Comparison of ENCODE assay signal across 14 cellular contexts in the genomic region with DNA sequence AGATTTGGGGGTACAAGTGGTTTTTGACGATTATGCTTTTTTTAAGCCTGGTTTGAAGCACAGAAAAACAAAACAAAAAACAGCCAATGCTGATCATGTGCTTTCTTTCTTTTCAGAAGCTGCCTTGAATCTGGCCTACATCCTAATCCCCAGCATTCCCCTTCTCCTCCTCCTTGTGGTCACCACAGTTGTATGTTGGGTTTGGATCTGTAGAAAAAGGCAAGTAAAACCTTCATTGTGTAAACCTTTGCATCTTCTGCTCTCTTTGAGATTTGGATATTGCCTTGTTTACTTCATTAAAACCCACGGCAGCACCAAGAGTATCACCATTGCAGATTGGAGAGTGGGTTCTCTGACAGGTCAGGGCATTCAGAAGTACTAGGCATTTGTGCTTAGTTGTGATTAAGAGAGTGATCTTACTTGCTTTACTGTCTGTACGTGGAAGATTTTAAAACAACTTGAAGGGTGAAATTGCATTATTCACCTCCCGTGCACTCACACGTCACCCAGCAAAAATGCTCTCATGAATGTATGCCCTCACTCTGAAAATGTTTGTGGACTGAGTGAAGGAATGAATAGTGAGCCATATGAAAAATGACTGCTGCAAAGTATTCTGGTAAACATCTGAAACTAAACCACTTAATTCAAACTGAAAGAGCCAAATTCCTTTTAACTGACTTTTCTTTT. TPM values are rescaled to one million over a fixed set of nuclear protein-coding genes. Genes with fewer than 3 reads are reported as not detected.
DNase-seq lines count a peak whose midpoint lies in the region; ATAC-seq and TF ChIP-seq lines count a peak whose summit lies in the region.
"Had no signal": no experiment of that assay in that cellular context is flagged by ENCODE, and none has a peak within 500 bp of the region (broad histone marks: within the 10 kb centered on the region; RNA-seq: fewer than 3 reads in every experiment).

No MANE protein-coding gene starts in this region.

- H3K79me2 ChIP-seq in GM23248 (ENCODE audit: insufficient read depth) = no peaks in the 10 kb centered on the region; the same call in 1 of the 2 replicates

- peaks cover 83% of the 10 kb centered on the region for H3K4me1 ChIP-seq in GM23248 (ENCODE audit: insufficient read depth)
- H3K4me1 ChIP-seq in adipocyte (ENCODE audit: control insufficient read depth, insufficient read depth, low read length) = peaks cover 68% of the 10 kb centered on the region
- peaks cover 8% of the 10 kb centered on the region for H3K4me1 ChIP-seq in stomach smooth muscle (ENCODE audit: control insufficient read depth, insufficient read depth, low read length)

- H3F3A ChIP-seq in GM23248 (ENCODE audit: insufficient read depth) = peaks cover 76% of the 10 kb centered on the region

- ATAC-seq in GM19023 (IDR thresholded peaks at IDR 0.05; ENCODE audit: unreplicated experiment) (no peak), GM21825 (IDR thresholded peaks at IDR 0.05; ENCODE audit: unreplicated experiment) (no peak)
- ATAC-seq: gastrocnemius medialis; naive thymus-derived CD4-positive, alpha-beta T cell had no signal

- 0 out of 2 replicates have a peak overlapping the region, but pooled peaks have one; percentile 25 for H2AFZ ChIP-seq in GM23248

- no peaks in the 10 kb centered on the region for H4K20me1 ChIP-seq in GM23248 (ENCODE audit: insufficient read depth)

- 7 to 12% methylated on average over 5 of the region's 5 CpGs for WGBS in GM23248 (ENCODE audit: low coverage in 1 of 2, low lambda C conversion rate in 2 of 2, missing lambda C conversion rate in 2 of 2), 2 experiments

- H3K4me3 ChIP-seq in GM23248 (peak overlapping the region; percentile 25), adipocyte (ENCODE audit: low read length) (peak overlapping the region; percentile 2), stomach smooth muscle (ENCODE audit: low read length in 2 of 2) (peak overlapping the region in 1 of 2 donors; percentile 10)
- H3K4me3 ChIP-seq: gastrocnemius medialis had no signal

- peaks cover 36% of the 10 kb centered on the region for H3K36me3 ChIP-seq in GM23248 (ENCODE audit: low read depth)
- peaks cover 4% of the 10 kb centered on the region for H3K36me3 ChIP-seq in adipocyte (ENCODE audit: control insufficient read depth, insufficient read depth, low read length, severe bottlenecking)
- H3K36me3 ChIP-seq in stomach smooth muscle (ENCODE audit: control insufficient read depth in 2 of 2, insufficient read depth in 2 of 2, low read length in 2 of 2) = peaks cover 7 to 20% of the 10 kb centered on the region in 2 donors
- H3K36me3 ChIP-seq: gastrocnemius medialis had no signal

- H3K9ac ChIP-seq in GM23248 (peak overlapping the region; percentile 77), adipocyte (ENCODE audit: low read length) (peak overlapping the region; percentile 57), stomach smooth muscle (ENCODE audit: low read length in 2 of 2) (peak overlapping the region in 1 of 2 donors; percentile 46)

- in situ Hi-C loops in GM23248 (cut with MboI) (no loop called here), GM13977 (cut with MboI; ENCODE audit: low pct_unique_long_range_greater_than_20kb, low sequenced_read_pairs, unreplicated experiment) (no loop called here)

- DNase-seq in GM23248 (peak; percentile 98), adipocyte (ENCODE audit: low read depth) (peak; percentile 98), foreskin melanocyte (peak; percentile 14), GM13977 (ENCODE audit: low spot score) (no peak), mucosa of gallbladder (ENCODE audit: low spot score) (no peak)
- DNase-seq: activated CD4-positive, alpha-beta memory T cell treated with anti-CD3 and anti-CD28 coated beads for 36 hours; DMS 273 treated with DMSO at 0.1 percent for 48 hours; gastrocnemius medialis; naive thymus-derived CD4-positive, alpha-beta T cell; NCI-H2081 treated with DMSO at 0.1 percent for 48 hours; stimulated activated CD4-positive, alpha-beta T cell treated with anti-CD3 and anti-CD28 coated beads, Interleukin-4, amount 100 ng/mL, for 1 hour had no signal

- H3K4me2 ChIP-seq in GM23248 (ENCODE audit: unreplicated experiment) = peak overlapping the region; percentile 85

- no peak for TF ChIP-seq CTCF in GM13977 (IDR thresholded peaks at IDR 0.05; ENCODE audit: extremely low read depth, insufficient read depth, missing control alignments)

- H3K27ac ChIP-seq in GM23248 (peak overlapping the region; percentile 97), stomach smooth muscle (ENCODE audit: low read length) (peak overlapping the region; percentile 41)
- H3K27ac ChIP-seq: gastrocnemius medialis had no signal

- H3K9me3 ChIP-seq in GM23248 (ENCODE audit: low read depth) = no peaks in the 10 kb centered on the region
- no peaks in the 10 kb centered on the region for H3K9me3 ChIP-seq in adipocyte (ENCODE audit: control insufficient read depth, low read length)
- no peaks in the 10 kb centered on the region for H3K9me3 ChIP-seq in stomach smooth muscle (ENCODE audit: control insufficient read depth in 2 of 2, low read length in 2 of 2)
- H3K9me3 ChIP-seq: gastrocnemius medialis had no signal

- H3K27me3 ChIP-seq in GM23248 (replicated peaks; ENCODE audit: insufficient read depth) (no peaks in the 10 kb centered on the region), adipocyte (replicated peaks; ENCODE audit: control insufficient read depth, insufficient read depth, low read length) (no peaks in the 10 kb centered on the region), stomach smooth muscle (ENCODE audit: control insufficient read depth in 1 of 2, insufficient read depth in 2 of 2, low read length in 2 of 2) (no peaks in the 10 kb centered on the region)
- H3K27me3 ChIP-seq: gastrocnemius medialis had no signal

- H3K9me2 ChIP-seq in GM23248 (ENCODE audit: insufficient read depth) = no peaks in the 10 kb centered on the region

RNA-seq across cellular contexts. Expression of a gene that starts 17.0 kb away (rescaled TPM):
- total RNA-seq in GM23248 (2014; rRNA removed; shearing (Covaris generic)) = 117 and 118 TPM in 2 replicates
- 121 and 127 TPM in 2 replicates for polyA plus RNA-seq in GM23248 (2016; fragmentation: Nextera tagmentation; extraction: Ambion mirVana)
- 20.5 TPM for total RNA-seq in mucosa of gallbladder

RNA-seq across cellular contexts. Expression of a gene that starts 43.0 kb away (rescaled TPM):
- not detected in 2 replicates for total RNA-seq in GM23248 (2014; rRNA removed; shearing (Covaris generic))
- not detected in 2 replicates for polyA plus RNA-seq in GM23248 (2016; fragmentation: Nextera tagmentation; extraction: Ambion mirVana)
- not detected for total RNA-seq in mucosa of gallbladder
- total RNA-seq: activated CD4-positive, alpha-beta memory T cell treated with anti-CD3 and anti-CD28 coated beads for 36 hours; gastrocnemius medialis; naive thymus-derived CD4-positive, alpha-beta T cell had no signal
- polyA plus RNA-seq: naive thymus-derived CD4-positive, alpha-beta T cell had no signal

RNA-seq across cellular contexts. Expression of a gene that starts 44.7 kb away (rescaled TPM):
- 14.7 and 14.8 TPM in 2 replicates for total RNA-seq in GM23248 (2014; rRNA removed; shearing (Covaris generic))
- 5.9 and 6.2 TPM in 2 replicates for polyA plus RNA-seq in GM23248 (2016; fragmentation: Nextera tagmentation; extraction: Ambion mirVana)
- total RNA-seq in mucosa of gallbladder = 27.6 TPM

RNA-seq across cellular contexts. Expression of a gene that starts 45.4 kb away (rescaled TPM):
- not detected in 2 replicates for total RNA-seq in GM23248 (2014; rRNA removed; shearing (Covaris generic))
- polyA plus RNA-seq in GM23248 (2016; fragmentation: Nextera tagmentation; extraction: Ambion mirVana) = 0.33 TPM in 1 of 2 replicates, not detected in the other
- not detected for total RNA-seq in mucosa of gallbladder
- total RNA-seq: activated CD4-positive, alpha-beta memory T cell treated with anti-CD3 and anti-CD28 coated beads for 36 hours; gastrocnemius medialis; naive thymus-derived CD4-positive, alpha-beta T cell had no signal
- polyA plus RNA-seq: naive thymus-derived CD4-positive, alpha-beta T cell had no signal

Comparison
In these comparisons a context has a peak if more than half of its experiments do, and no peak if none do; other contexts are left out.
1. DNase-seq: peak in GM23248 (single experiment), adipocyte (single experiment) and foreskin melanocyte (single experiment); none in GM13977 (single experiment) and mucosa of gallbladder (single experiment).